In the genomic region with DNA sequence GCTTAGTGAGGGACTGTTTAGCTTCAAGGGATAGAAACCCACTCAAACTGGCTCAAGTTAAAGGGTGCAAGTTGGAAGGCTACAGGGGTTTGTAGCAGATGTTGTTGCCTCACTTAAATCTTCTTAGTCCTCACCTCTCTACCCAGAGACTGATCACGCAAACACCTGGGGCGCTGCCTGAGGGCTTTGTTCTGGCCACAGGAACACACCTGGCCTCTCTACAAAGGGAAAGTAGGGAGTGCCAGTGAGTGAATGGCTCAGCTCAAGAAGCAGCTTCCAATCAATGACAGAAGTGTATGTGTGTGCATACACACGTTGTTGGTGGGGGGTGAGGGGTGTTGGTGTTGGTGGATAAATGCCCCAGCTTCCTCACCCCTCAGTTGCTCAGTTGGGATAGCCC, we compare ENCODE assay signal across 20 cellular contexts. TPM values are rescaled to one million over a fixed set of nuclear protein-coding genes. Genes with fewer than 3 reads are reported as not detected.
A peak's percentile ranks its signal among the peaks of the same experiment; 100 is the strongest.
DNase-seq lines count a peak whose midpoint lies in the region; ATAC-seq, FAIRE-seq and TF ChIP-seq lines count a peak whose summit lies in the region.
"Had no signal": no experiment of that assay in that cellular context is flagged by ENCODE, and none has a peak within 500 bp of the region (broad histone marks: within the 10 kb centered on the region; RNA-seq: fewer than 3 reads in every experiment).

No MANE protein-coding gene starts in this region.

- in situ Hi-C loops in HepG2 (cut with HindIII; ENCODE audit: extremely low pct_ligation_motif_present, low pct_unique_long_range_greater_than_20kb): no loop called here
- in situ Hi-C loops in gastrocnemius medialis (cut with MboI; ENCODE audit: low sequenced_read_pairs in 4 of 4): no loop called here

- H3K4me3 Mint-ChIP-seq in endodermal cell: no peak overlapping the region
- no peak overlapping the region for H3K4me3 Mint-ChIP-seq in activated naive CD8-positive, alpha-beta T cell treated with anti-CD3 and anti-CD28 coated beads, Interleukin-2, amount 50 U/mL, for 24 hours
- H3K4me3 Mint-ChIP-seq: activated CD4-positive, alpha-beta memory T cell treated with anti-CD3 and anti-CD28 coated beads, Interleukin-2, amount 10 ng/mL, durations not matched to agents 7 days and 5 days; activated naive CD8-positive, alpha-beta T cell treated with anti-CD3 and anti-CD28 coated beads for 36 hours had no signal

- WGBS in HepG2 (ENCODE audit: low lambda C conversion rate): 60% methylated on average over 3 of the region's 3 CpGs
- no CpG with 5 or more reads among the region's 3 CpGs for WGBS in right lobe of liver (ENCODE audit: insufficient coverage, low coverage, low lambda C conversion rate, missing lambda C conversion rate)
- 66% methylated on average over 3 of the region's 3 CpGs; no CpG with 5 or more reads in 1 of the 2 experiments for WGBS in endodermal cell (ENCODE audit: insufficient coverage in 1 of 2, insufficient read length in 1 of 2), 2 experiments

- CTCF ChIA-PET in HepG2 (lab: Yijun Ruan, JAX; ENCODE audit: low intra/inter-chr PET ratio, low total read pairs): no interaction called here

- peak overlapping the region; percentile 59; the same call in 1 of the 2 replicates for H3K4me2 ChIP-seq in HepG2 (ENCODE audit: low read depth, low read length)

- POLR2A ChIA-PET in HepG2 (lab: Yijun Ruan, JAX): no interaction called here

- no peaks in the 10 kb centered on the region for H4K20me1 ChIP-seq in HepG2 (ENCODE audit: insufficient read depth, low read length)

- BruUV-seq in HepG2 (replicated peaks; lab: Mats Ljungman, UMichigan): no TSS peak

- H3K4me3 ChIP-seq in HepG2 (replicated peaks in 1 of 3; ENCODE audit: insufficient read depth in 1 of 3, low read depth in 2 of 3, low read length in 3 of 3) (0 out of 6 replicates have a peak overlapping the region, but pooled peaks of 1 of the 3 experiments have one; percentile 18), right lobe of liver (no peak overlapping the region), endodermal cell (ENCODE audit: low read length) (no peak overlapping the region), gastrocnemius medialis (no peak overlapping the region)
- H3K4me3 ChIP-seq: HAP-1 had no signal

- TF ChIP-seq POLR2A in HepG2 (IDR thresholded peaks at IDR 0.05; ENCODE audit: insufficient read depth in 1 of 2, low read depth in 2 of 2, low read length in 2 of 2) (no peak), right lobe of liver (IDR thresholded peaks at IDR 0.05) (no peak), gastrocnemius medialis (IDR thresholded peaks at IDR 0.05) (no peak)

- H3K9me3 ChIP-seq in HepG2 (ENCODE audit: low read length) (no peaks in the 10 kb centered on the region), right lobe of liver (no peaks in the 10 kb centered on the region), endodermal cell (ENCODE audit: control insufficient read depth, low read length) (no peaks in the 10 kb centered on the region), gastrocnemius medialis (no peaks in the 10 kb centered on the region)
- H3K9me3 ChIP-seq: HAP-1 had no signal

- no peak for FAIRE-seq in HepG2 (lab: Jason Lieb, UNC)
- FAIRE-seq: HTR-8/SVneo, keratinocyte had no signal

- no peaks in the 10 kb centered on the region for H3K36me3 Mint-ChIP-seq in endodermal cell (ENCODE audit: low read depth)
- H3K36me3 Mint-ChIP-seq in activated naive CD8-positive, alpha-beta T cell treated with anti-CD3 and anti-CD28 coated beads, Interleukin-2, amount 50 U/mL, for 24 hours (ENCODE audit: low read depth): no peaks in the 10 kb centered on the region
- H3K36me3 Mint-ChIP-seq: activated naive CD8-positive, alpha-beta T cell treated with anti-CD3 and anti-CD28 coated beads for 36 hours had no signal

- no peaks in the 10 kb centered on the region for H3K79me2 ChIP-seq in HepG2 (ENCODE audit: insufficient read depth, low read length)

- TF ChIP-seq RAD21 in HepG2 (CRISPR knock-in tag; IDR thresholded peaks at IDR 0.05): no peak

- no peak for TF ChIP-seq EP300 in HepG2 (IDR thresholded peaks at IDR 0.05; ENCODE audit: low read depth in 2 of 2, low read length in 2 of 2)
- TF ChIP-seq EP300 in HepG2 (CRISPR knock-in tag; IDR thresholded peaks at IDR 0.05; ENCODE audit: borderline replicate concordance): no peak

- H3K27me3 Mint-ChIP-seq in endodermal cell (ENCODE audit: insufficient read depth): no peaks in the 10 kb centered on the region
- peaks cover 48% of the 10 kb centered on the region for H3K27me3 Mint-ChIP-seq in activated naive CD8-positive, alpha-beta T cell treated with anti-CD3 and anti-CD28 coated beads, Interleukin-2, amount 50 U/mL, for 24 hours

- peaks cover 32% of the 10 kb centered on the region for H3K4me1 Mint-ChIP-seq in endodermal cell
- peaks cover 22% of the 10 kb centered on the region for H3K4me1 Mint-ChIP-seq in activated naive CD8-positive, alpha-beta T cell treated with anti-CD3 and anti-CD28 coated beads, Interleukin-2, amount 50 U/mL, for 24 hours

- ATAC-seq in HepG2 (no peak), right lobe of liver (no peak), gastrocnemius medialis (no peak), HG02840 (IDR thresholded peaks at IDR 0.05; ENCODE audit: low FRiP score, unreplicated experiment) (no peak)
- no peak for ATAC-seq in activated naive CD8-positive, alpha-beta T cell treated with anti-CD3 and anti-CD28 coated beads, Interleukin-2, amount 50 U/mL, for 24 hours
- ATAC-seq: Panc1, sciatic nerve had no signal

- no peaks in the 10 kb centered on the region for H3K36me3 ChIP-seq in HepG2 (replicated peaks in 1 of 2; ENCODE audit: control insufficient read depth in 1 of 2, insufficient read depth in 2 of 2, low read length in 2 of 2)
- no peaks in the 10 kb centered on the region for H3K36me3 ChIP-seq in right lobe of liver
- no peaks in the 10 kb centered on the region for H3K36me3 ChIP-seq in endodermal cell (ENCODE audit: control insufficient read depth, insufficient read depth, low read length)
- H3K36me3 ChIP-seq in gastrocnemius medialis: no peaks in the 10 kb centered on the region
- H3K36me3 ChIP-seq: brain microvascular endothelial cell, HAP-1 had no signal

- no peak overlapping the region for H3K27ac Mint-ChIP-seq in endodermal cell
- H3K27ac Mint-ChIP-seq in activated naive CD8-positive, alpha-beta T cell treated with anti-CD3 and anti-CD28 coated beads, Interleukin-2, amount 50 U/mL, for 24 hours: no peak overlapping the region
- H3K27ac Mint-ChIP-seq: activated CD4-positive, alpha-beta memory T cell treated with anti-CD3 and anti-CD28 coated beads, Interleukin-2, amount 10 ng/mL, durations not matched to agents 7 days and 5 days; activated naive CD8-positive, alpha-beta T cell treated with anti-CD3 and anti-CD28 coated beads for 36 hours had no signal

- no peak overlapping the region for H2AFZ ChIP-seq in HepG2 (ENCODE audit: low read length)

- H3K9ac ChIP-seq in HepG2 (ENCODE audit: insufficient read depth, low read depth, low read length) (no peak overlapping the region), endodermal cell (ENCODE audit: extremely low read depth, low read length, poor library complexity, severe bottlenecking) (no peak overlapping the region)

- TF ChIP-seq CTCF in HepG2 (CRISPR knock-in tag; IDR thresholded peaks at IDR 0.05) (no peak), right lobe of liver (IDR thresholded peaks at IDR 0.05) (no peak), endodermal cell (conservative IDR thresholded peaks at IDR 0.05) (no peak), gastrocnemius medialis (IDR thresholded peaks at IDR 0.05 in 4 of 5, conservative IDR thresholded peaks at IDR 0.05 in 1 of 5) (no peak)

- H3K9me3 Mint-ChIP-seq in endodermal cell: no peaks in the 10 kb centered on the region
- no peaks in the 10 kb centered on the region for H3K9me3 Mint-ChIP-seq in activated naive CD8-positive, alpha-beta T cell treated with anti-CD3 and anti-CD28 coated beads, Interleukin-2, amount 50 U/mL, for 24 hours
- H3K9me3 Mint-ChIP-seq: activated CD4-positive, alpha-beta memory T cell treated with anti-CD3 and anti-CD28 coated beads, Interleukin-2, amount 10 ng/mL, durations not matched to agents 7 days and 5 days; activated naive CD8-positive, alpha-beta T cell treated with anti-CD3 and anti-CD28 coated beads for 36 hours had no signal

- DNase-seq in HepG2 (ENCODE audit: low spot score): no peak
- DNase-seq in right lobe of liver: no peak
- DNase-seq in NCI-H2196 (lab: John Stamatoyannopoulos, UW; ENCODE audit: unreplicated experiment): peak; percentile 78
- DNase-seq in endodermal cell: peak; percentile 63
- no peak for DNase-seq in gastrocnemius medialis
- DNase-seq in Ammon's horn (ENCODE audit: low spot score): no peak
- no peak for DNase-seq in activated naive CD8-positive, alpha-beta T cell treated with anti-CD3 and anti-CD28 coated beads, Interleukin-2, amount 50 U/mL, for 24 hours
- DNase-seq: activated CD4-positive, alpha-beta memory T cell treated with anti-CD3 and anti-CD28 coated beads, Interleukin-2, amount 10 ng/mL, durations not matched to agents 7 days and 5 days; activated naive CD8-positive, alpha-beta T cell treated with anti-CD3 and anti-CD28 coated beads for 36 hours; activated T-cell treated with anti-CD3 and anti-CD28 coated beads, Interleukin-2, amount 50 U/mL, for 48 hours; brain microvascular endothelial cell; head of caudate nucleus; NCI-H446; stimulated activated CD4-positive, alpha-beta T cell treated with anti-CD3 and anti-CD28 coated beads, Interleukin-1b, Interleukin-23, amount 100 ng/mL, for 48 hours had no signal

- intact Hi-C loops in HepG2 (cut with micrococcal nuclease; ENCODE audit: unreplicated experiment): no loop called here
- intact Hi-C loops in right lobe of liver (cut with DNase I): no loop called here
- intact Hi-C loops in gastrocnemius medialis (cut with DNase I; ENCODE audit: low total_unique reads): no loop called here

- no peak overlapping the region for H3K27ac ChIP-seq in HepG2 (ENCODE audit: extremely low read length, insufficient read depth, low read length)
- no peak overlapping the region for H3K27ac ChIP-seq in right lobe of liver
- no peak overlapping the region for H3K27ac ChIP-seq in endodermal cell (ENCODE audit: low read depth, low read length)
- no peak overlapping the region for H3K27ac ChIP-seq in gastrocnemius medialis
- H3K27ac ChIP-seq: brain microvascular endothelial cell had no signal

- no peaks in the 10 kb centered on the region; a peak in 1 of 5 replicates for H3K27me3 ChIP-seq in HepG2 (ENCODE audit: control insufficient read depth in 1 of 2, insufficient read depth in 2 of 2, low read length in 2 of 2)
- no peaks in the 10 kb centered on the region for H3K27me3 ChIP-seq in right lobe of liver
- no peaks in the 10 kb centered on the region for H3K27me3 ChIP-seq in endodermal cell (ENCODE audit: control insufficient read depth, insufficient read depth, low read length, poor library complexity, severe bottlenecking)
- no peaks in the 10 kb centered on the region for H3K27me3 ChIP-seq in gastrocnemius medialis
- H3K27me3 ChIP-seq: brain microvascular endothelial cell had no signal

- peaks cover 56% of the 10 kb centered on the region for H3K4me1 ChIP-seq in HepG2 (ENCODE audit: insufficient read depth, low read length)
- peaks cover 0 to 12% (median 4%) of the 10 kb centered on the region in 4 donors for H3K4me1 ChIP-seq in right lobe of liver
- H3K4me1 ChIP-seq in endodermal cell (ENCODE audit: control insufficient read depth, insufficient read depth, low read length): peaks cover 7% of the 10 kb centered on the region
- peaks cover 24 to 37% of the 10 kb centered on the region in 2 donors for H3K4me1 ChIP-seq in gastrocnemius medialis
- H3K4me1 ChIP-seq: HAP-1 had no signal

RNA-seq across cellular contexts. Expression of a gene that starts 30.7 kb away (rescaled TPM):
- total RNA-seq in HepG2 (2016; rRNA removed; fragmentation: Illumina TruSeq; extraction: Trizol) (162 and 212 TPM in 2 replicates), right lobe of liver (100 to 1,000 TPM; 101 to 192 (median 123) TPM), endodermal cell (100 to 1,000 TPM; 298 to 305 TPM), gastrocnemius medialis (100 to 1,000 TPM in 3 of 4 donors, 10 to 100 TPM in 1; 92.6 to 164 (median 114) TPM)
- 34.3 and 40.0 TPM in 2 replicates for total RNA-seq in HepG2 (2016; cell fraction: cytosol; rRNA removed; fragmentation: Illumina TruSeq; extraction: Trizol; ENCODE audit: low read depth)
- total RNA-seq in HepG2 (2016; cell fraction: insoluble cytoplasmic fraction; rRNA removed; fragmentation: Illumina TruSeq; extraction: Trizol): 166 and 189 TPM in 2 replicates
- 32.3 and 34.9 TPM in 2 replicates for total RNA-seq in HepG2 (2016; cell fraction: membrane; rRNA removed; fragmentation: Illumina TruSeq; extraction: Trizol)
- total RNA-seq in HepG2 (2016; cell fraction: nucleus; rRNA removed; fragmentation: Illumina TruSeq; extraction: Trizol): 120 and 139 TPM in 2 replicates
- 66.8 and 72.4 TPM in 2 replicates for polyA plus RNA-seq in HepG2 (2011; rRNA removed)
- polyA plus RNA-seq in HepG2 (2011; cell fraction: cytosol; rRNA removed): 78.6 and 78.9 TPM in 2 replicates
- polyA plus RNA-seq in HepG2 (2011; cell fraction: nucleus; rRNA removed): 101 and 107 TPM in 2 replicates
- polyA plus RNA-seq in HepG2 (2012): 129 and 131 TPM in 2 replicates
- 5.9 and 7.5 TPM in 2 replicates for polyA plus RNA-seq in HepG2 (2016; cell fraction: cytosol; fragmentation: Illumina TruSeq; extraction: Trizol; ENCODE audit: low read depth)
- polyA plus RNA-seq in HepG2 (2016; cell fraction: insoluble cytoplasmic fraction; fragmentation: Illumina TruSeq; extraction: Trizol; ENCODE audit: low read depth): 153 and 162 TPM in 2 replicates
- 14.8 and 19.2 TPM in 2 replicates for polyA plus RNA-seq in HepG2 (2016; cell fraction: membrane; fragmentation: Illumina TruSeq; extraction: Trizol; ENCODE audit: low read depth)
- polyA plus RNA-seq in HepG2 (2016; cell fraction: nucleus; fragmentation: Illumina TruSeq; extraction: Trizol; ENCODE audit: insufficient read depth, low read depth): 115 and 117 TPM in 2 replicates
- polyA minus RNA-seq in HepG2 (2011; rRNA and poly(A)+ RNA removed; ENCODE audit: low replicate concordance): 101 and 109 TPM in 2 replicates
- polyA minus RNA-seq in HepG2 (2011; cell fraction: cytosol; rRNA and poly(A)+ RNA removed): 115 and 142 TPM in 2 replicates
- 116 and 117 TPM in 2 replicates for polyA minus RNA-seq in HepG2 (2011; cell fraction: nucleus; rRNA and poly(A)+ RNA removed)
- polyA plus RNA-seq in endodermal cell (2013, experiment 1 of 2): 251 TPM
- 256 TPM for polyA plus RNA-seq in endodermal cell (2013, experiment 2 of 2)

Comparison
In these comparisons a context has a peak if more than half of its experiments do, and no peak if none do; other contexts are left out.
1. DNase-seq: peak in NCI-H2196 (single experiment) and endodermal cell (single experiment); none in HepG2 (single experiment), right lobe of liver (0 of 3), gastrocnemius medialis (0 of 2), Ammon's horn (single experiment) and activated naive CD8-positive, alpha-beta T cell treated with anti-CD3 and anti-CD28 coated beads, Interleukin-2, amount 50 U/mL, for 24 hours (single experiment).